19 cellular contexts compared by ENCODE assay signal in the genomic region with DNA sequence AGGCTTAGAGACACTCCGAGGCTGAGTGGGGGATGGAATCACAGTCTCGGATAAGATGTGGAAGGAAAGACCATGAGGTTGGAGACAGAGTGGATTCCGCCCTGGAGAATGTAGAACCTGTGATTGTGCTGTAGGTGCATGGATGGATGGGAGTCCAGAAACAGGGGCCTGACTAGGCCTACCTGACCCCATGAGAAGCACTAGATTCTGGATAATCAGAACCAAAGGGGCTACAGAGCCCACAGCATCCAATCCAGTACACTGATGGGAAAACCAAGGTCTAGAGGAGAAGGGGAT. TPM values are rescaled to one million over a fixed set of nuclear protein-coding genes. Genes with fewer than 3 reads are reported as not detected.
A peak's percentile ranks its signal among the peaks of the same experiment; 100 is the strongest.
DNase-seq lines count a peak whose midpoint lies in the region; ATAC-seq, FAIRE-seq and TF ChIP-seq lines count a peak whose summit lies in the region.
"Had no signal": no experiment of that assay in that cellular context is flagged by ENCODE, and none has a peak within 500 bp of the region (broad histone marks: within the 10 kb centered on the region; RNA-seq: fewer than 3 reads in every experiment).

No MANE protein-coding gene starts in this region.

- no peaks in the 10 kb centered on the region for H3K9me3 ChIP-seq in BLaER1
- no peaks in the 10 kb centered on the region for H3K9me3 ChIP-seq in endothelial cell of umbilical vein (replicated peaks; ENCODE audit: control insufficient read depth, insufficient read depth, low read length)
- H3K9me3 ChIP-seq in spleen, result no peaks in the 10 kb centered on the region
- H3K9me3 ChIP-seq: Caco-2 had no signal

- dilution Hi-C loops in endothelial cell of umbilical vein (cut with MboI; ENCODE audit: extremely low pct_ligation_motif_present, low sequenced_read_pairs), result no loop called here

- H3K79me2 ChIP-seq in endothelial cell of umbilical vein (ENCODE audit: control insufficient read depth, insufficient read depth, low read length), result no peaks in the 10 kb centered on the region

- CTCF ChIA-PET in endothelial cell of umbilical vein (lab: Charles Lee), result no interaction called here

- intact Hi-C loops in endothelial cell of umbilical vein (cut with micrococcal nuclease), result no loop called here
- intact Hi-C loops in spleen (cut with DNase I; ENCODE audit: low total_unique reads), result loop anchor here (10.0 kb wide), 1 partner anchor 450 kb away; no protein-coding TSS in a partner anchor

- H3K9ac ChIP-seq in BLaER1 (no peak overlapping the region), endothelial cell of umbilical vein (replicated peaks; ENCODE audit: extremely low read depth, insufficient read depth, low read length) (no peak overlapping the region)

- BruUV-seq in endothelial cell of umbilical vein (replicated peaks; lab: Mats Ljungman, UMichigan), result no TSS peak

- TF ChIP-seq CTCF in endothelial cell of umbilical vein (IDR thresholded peaks at IDR 0.05; ENCODE audit: extremely low read depth in 1 of 2, insufficient read depth in 1 of 2, low read depth in 1 of 2, low read length in 2 of 2), result no peak
- no peak for TF ChIP-seq CTCF in spleen (IDR thresholded peaks at IDR 0.05 in 8 of 11, conservative IDR thresholded peaks at IDR 0.05 in 3 of 11)

- FAIRE-seq in GM12891 (lab: Jason Lieb, UNC) (no peak), endothelial cell of umbilical vein (lab: Jason Lieb, UNC) (no peak)
- FAIRE-seq: RCC 7860 had no signal

- no peak for DNase-seq in GM12891 (ENCODE audit: insufficient read length, low spot score)
- no peak for DNase-seq in endothelial cell of umbilical vein (ENCODE audit: low read depth, low spot score)
- no peak for DNase-seq in spleen
- no peak for DNase-seq in anterior cingulate cortex (lab: John Stamatoyannopoulos, UW)
- no peak for DNase-seq in HCEC 1CT
- DNase-seq: ACHN, AML-193, Caco-2, DMS153, H7, NCI-H1105 treated with DMSO at 0.1 percent for 48 hours, NCI-H1694 treated with DMSO at 0.1 percent for 48 hours, NCI-H2107, NCI-H2227 treated with DMSO at 0.1 percent for 48 hours, NCI-H524 treated with DMSO at 0.1 percent for 48 hours, SIG-M5 had no signal

- H3K36me3 ChIP-seq in BLaER1 (no peaks in the 10 kb centered on the region), endothelial cell of umbilical vein (ENCODE audit: control insufficient read depth in 2 of 2, extremely low read depth in 1 of 2, insufficient read depth in 2 of 2, low read length in 2 of 2) (no peaks in the 10 kb centered on the region), spleen (no peaks in the 10 kb centered on the region)

- no peak for ATAC-seq in HG03354 (IDR thresholded peaks at IDR 0.05; ENCODE audit: poor library complexity, severe bottlenecking, unreplicated experiment)

- H3K9me1 ChIP-seq in endothelial cell of umbilical vein (replicated peaks; ENCODE audit: control insufficient read depth, extremely low read depth, insufficient read depth, low read length), result no peaks in the 10 kb centered on the region

- TF ChIP-seq POLR2A in GM12891 (IDR thresholded peaks at IDR 0.05; ENCODE audit: low read depth, low read length), result no peak
- no peak for TF ChIP-seq POLR2A in endothelial cell of umbilical vein (IDR thresholded peaks at IDR 0.05; ENCODE audit: low read depth, low read length)
- no peak for TF ChIP-seq POLR2A in spleen (IDR thresholded peaks at IDR 0.05)

- H2AFZ ChIP-seq in endothelial cell of umbilical vein (ENCODE audit: low read depth, low read length), result peak overlapping the region; percentile 18

- H3K4me1 ChIP-seq in BLaER1 (peaks cover 51% of the 10 kb centered on the region), endothelial cell of umbilical vein (ENCODE audit: control insufficient read depth, extremely low read depth, insufficient read depth, low read length) (peaks cover 28% of the 10 kb centered on the region), spleen (peaks cover 37 to 91% (median 67%) of the 10 kb centered on the region in 6 donors)

- POLR2A ChIA-PET in endothelial cell of umbilical vein (lab: Charles Lee), result no interaction called here

- H4K20me1 ChIP-seq in BLaER1, result no peaks in the 10 kb centered on the region
- H4K20me1 ChIP-seq in endothelial cell of umbilical vein (replicated peaks; ENCODE audit: control insufficient read depth, extremely low read depth, insufficient read depth, low read length), result no peaks in the 10 kb centered on the region

- H3K4me3 ChIP-seq in BLaER1, result no peak overlapping the region
- no peak overlapping the region for H3K4me3 ChIP-seq in endothelial cell of umbilical vein (replicated peaks in 1 of 3; ENCODE audit: insufficient read depth in 1 of 3, low read depth in 1 of 3, low read length in 3 of 3)
- H3K4me3 ChIP-seq in spleen, result no peak overlapping the region

- H3K27ac ChIP-seq in BLaER1, result peak overlapping the region; percentile 11; the same call in 1 of the 2 replicates
- H3K27ac ChIP-seq in endothelial cell of umbilical vein (ENCODE audit: insufficient read depth, low read depth, low read length), result no peak overlapping the region
- H3K27ac ChIP-seq in spleen, result peak overlapping the region; percentile 22 to 79 (median 66)

- H3K4me2 ChIP-seq in BLaER1 (no peak overlapping the region), endothelial cell of umbilical vein (ENCODE audit: insufficient read depth, low read length) (no peak overlapping the region)

- WGBS in spleen, 5 donors, result 70 to 88% (median 75%) methylated on average over 3 of the region's 3 CpGs

- H3K27me3 ChIP-seq in BLaER1 (no peaks in the 10 kb centered on the region), endothelial cell of umbilical vein (ENCODE audit: control insufficient read depth in 2 of 2, insufficient read depth in 2 of 2, low read length in 2 of 2) (no peaks in the 10 kb centered on the region), spleen (replicated peaks in 1 of 7) (no peaks in the 10 kb centered on the region)

TF ChIP-seq in GM12891, 5 proteins besides CTCF, POLR2A, EP300 and RAD21:
- 0 out of 2 replicates have a peak, but pooled peaks have one; percentile 13 for TF ChIP-seq POU2F2 (IDR thresholded peaks at IDR 0.05; ENCODE audit: low read depth, low read length)
- no peak for TF ChIP-seq SPI1 (IDR thresholded peaks at IDR 0.05; ENCODE audit: low read depth, low read length)

TF ChIP-seq in endothelial cell of umbilical vein, 7 proteins besides CTCF, POLR2A, EP300 and RAD21:
- TF ChIP-seq MYC (IDR thresholded peaks at IDR 0.05; ENCODE audit: low read depth, low read length) (no peak), JUN (IDR thresholded peaks at IDR 0.05; ENCODE audit: borderline replicate concordance, insufficient read depth, insufficient read length, low read depth) (no peak), GATA2 (IDR thresholded peaks at IDR 0.05; ENCODE audit: insufficient read depth, insufficient read length, low read depth, low read length) (no peak), FOS (IDR thresholded peaks at IDR 0.05; ENCODE audit: borderline replicate concordance, insufficient read depth, low read length) (no peak), EZH2 (IDR thresholded peaks at IDR 0.05; ENCODE audit: borderline replicate concordance, low read depth, low read length, severe bottlenecking) (no peak), POLR2AphosphoS5 (IDR thresholded peaks at IDR 0.05; ENCODE audit: insufficient read depth, low read depth, low read length) (no peak)
- TF ChIP-seq, protein P1, sequence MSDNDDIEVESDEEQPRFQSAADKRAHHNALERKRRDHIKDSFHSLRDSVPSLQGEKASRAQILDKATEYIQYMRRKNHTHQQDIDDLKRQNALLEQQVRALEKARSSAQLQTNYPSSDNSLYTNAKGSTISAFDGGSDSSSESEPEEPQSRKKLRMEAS (IDR thresholded peaks at IDR 0.05; ENCODE audit: insufficient read depth, insufficient read length), result no peak

RNA-seq across cellular contexts. Expression of gene FCHSD2, which starts 32.3 kb away (rescaled TPM):
- polyA plus RNA-seq in GM12891 (2012; ENCODE audit: low read depth, missing spikeins), result 30.8 TPM
- total RNA-seq in endothelial cell of umbilical vein (56.2 and 56.9 TPM in 2 replicates), spleen (100 to 1,000 TPM in 4 of 7 donors, 10 to 100 TPM in 3; 66.1 to 129 (median 110) TPM)
- polyA plus RNA-seq in endothelial cell of umbilical vein (17.7 and 20.8 TPM in 2 replicates), spleen (10 to 100 TPM; 30.2 to 35.0 (median 32.2) TPM)
- 25.6 and 25.8 TPM in 2 replicates for polyA plus RNA-seq in endothelial cell of umbilical vein (2011; cell fraction: cytosol; rRNA removed)
- polyA plus RNA-seq in endothelial cell of umbilical vein (2011; cell fraction: nucleus; rRNA removed), result 78.8 and 99.8 TPM in 2 replicates
- 34.5 and 43.4 TPM in 2 replicates for polyA plus RNA-seq in endothelial cell of umbilical vein (2012)
- 30.4 and 31.4 TPM in 2 replicates for polyA minus RNA-seq in endothelial cell of umbilical vein
- polyA minus RNA-seq in endothelial cell of umbilical vein (2011; cell fraction: cytosol; rRNA and poly(A)+ RNA removed), result 7.9 TPM
- polyA minus RNA-seq in endothelial cell of umbilical vein (2011; cell fraction: nucleus; rRNA and poly(A)+ RNA removed), result 43.6 and 52.0 TPM in 2 replicates

RNA-seq across cellular contexts. Expression of gene P2RY2, which starts 43.6 kb away (rescaled TPM):
- polyA plus RNA-seq in GM12891 (2012; ENCODE audit: low read depth, missing spikeins), result 0.05 TPM
- total RNA-seq in endothelial cell of umbilical vein (4.4 and 5.6 TPM in 2 replicates), spleen (10 to 100 TPM in 5 of 7 donors, 1 to 10 TPM in 2; 8.3 to 17.5 (median 12.0) TPM)
- polyA plus RNA-seq in endothelial cell of umbilical vein (4.8 and 4.9 TPM in 2 replicates), spleen (1 to 10 TPM in 2 of 3 donors, under 1 TPM in 1; 0.99 to 3.3 (median 1.2) TPM)
- 3.0 and 3.4 TPM in 2 replicates for polyA plus RNA-seq in endothelial cell of umbilical vein (2011; cell fraction: cytosol; rRNA removed)
- 1.9 and 3.0 TPM in 2 replicates for polyA plus RNA-seq in endothelial cell of umbilical vein (2011; cell fraction: nucleus; rRNA removed)
- 2.6 and 4.5 TPM in 2 replicates for polyA plus RNA-seq in endothelial cell of umbilical vein (2012)
- polyA minus RNA-seq in endothelial cell of umbilical vein, result 2.8 and 2.9 TPM in 2 replicates
- polyA minus RNA-seq in endothelial cell of umbilical vein (2011; cell fraction: cytosol; rRNA and poly(A)+ RNA removed), result not detected
- 1.7 and 2.0 TPM in 2 replicates for polyA minus RNA-seq in endothelial cell of umbilical vein (2011; cell fraction: nucleus; rRNA and poly(A)+ RNA removed)
